1 cellular context compared by ENCODE assay signal in genomic region chr2:152376385-152376784, GRCh38.
TF ChIP-seq lines count a peak whose summit lies in the region.

No MANE protein-coding gene starts in this region.

TF ChIP-seq in HepG2, 621 proteins besides CTCF, POLR2A, EP300 and RAD21:
- TF ChIP-seq IRF9 (CRISPR knock-in tag; IDR thresholded peaks at IDR 0.05; ENCODE audit: borderline replicate concordance) = no peak
- peak; percentile 43; the same call in 1 of the 2 replicates for TF ChIP-seq TFAP4 (IDR thresholded peaks at IDR 0.05; ENCODE audit: borderline replicate concordance, low read depth)
